In the genomic region with DNA sequence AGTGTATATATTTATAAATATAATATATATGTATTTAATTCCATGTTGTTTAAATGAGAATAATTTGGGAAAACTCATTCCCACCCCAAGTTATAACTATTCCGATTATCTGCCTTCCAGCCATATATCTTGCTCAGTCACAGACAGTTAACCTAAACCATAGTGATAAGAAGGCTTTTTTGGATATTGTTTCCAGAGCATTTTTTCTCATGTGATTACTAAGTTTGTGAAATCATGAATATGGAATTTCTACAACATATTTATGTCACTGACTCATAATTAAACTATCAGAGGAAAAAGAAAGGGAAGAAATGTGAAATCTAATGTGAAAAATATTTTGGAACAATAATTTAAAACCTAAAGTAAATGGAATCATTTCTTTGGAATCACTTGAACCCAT, we compare ENCODE assay signal across 28 cellular contexts.
DNase-seq lines count a peak whose midpoint lies in the region; ATAC-seq and TF ChIP-seq lines count a peak whose summit lies in the region.
"Had no signal": no experiment of that assay in that cellular context is flagged by ENCODE, and none has a peak within 500 bp of the region (broad histone marks: within the 10 kb centered on the region; RNA-seq: fewer than 3 reads in every experiment).

No MANE protein-coding gene starts in this region.

- no peak overlapping the region for H3K14ac ChIP-seq in mesenchymal stem cell (ENCODE audit: low read length in 2 of 2)

- ATAC-seq in GM18519 (IDR thresholded peaks at IDR 0.05; ENCODE audit: low FRiP score, unreplicated experiment) (no peak), HG02981 (IDR thresholded peaks at IDR 0.05; ENCODE audit: unreplicated experiment) (no peak)
- ATAC-seq: activated CD8-positive, alpha-beta memory T cell treated with anti-CD3 and anti-CD28 coated beads, Interleukin-2, amount 10 ng/mL, durations not matched to agents 7 days and 5 days; gastrocnemius medialis; left lung had no signal

- WGBS in mesenchymal stem cell, result no CpG with 5 or more reads among the region's 1 CpG

- H4K91ac ChIP-seq in mesenchymal stem cell (ENCODE audit: low read length), result no peak overlapping the region

- CTCF ChIA-PET in AG04450 (lab: Charles Lee), result no interaction called here

- no peak overlapping the region for H3K9ac ChIP-seq in mesenchymal stem cell (ENCODE audit: low read length)
- H3K9ac ChIP-seq: BLaER1, KMS-11 had no signal

- no peak for TF ChIP-seq CTCF in AG04450 (IDR thresholded peaks at IDR 0.05; ENCODE audit: low read depth, low read length)
- no peak for TF ChIP-seq CTCF in astrocyte of the spinal cord (IDR thresholded peaks at IDR 0.05; ENCODE audit: low read depth, low read length)

- H3K79me1 ChIP-seq in mesenchymal stem cell (replicated peaks; ENCODE audit: low read length, poor library complexity, severe bottlenecking), result no peaks in the 10 kb centered on the region

- H3K23ac ChIP-seq in mesenchymal stem cell (ENCODE audit: low read length in 2 of 2), result no peak overlapping the region

- H3K9me3 ChIP-seq in AG04450 (ENCODE audit: control insufficient read depth, insufficient read depth, low read length) (no peaks in the 10 kb centered on the region), mesenchymal stem cell (ENCODE audit: control insufficient read depth, low read length) (no peaks in the 10 kb centered on the region)
- H3K9me3 ChIP-seq: BLaER1, gastrocnemius medialis, left lung, stomach, thyroid gland, vagina had no signal

- H3K27ac ChIP-seq in AG04450 (ENCODE audit: low read depth, low read length) (no peak overlapping the region), mesenchymal stem cell (ENCODE audit: low read length, poor library complexity, severe bottlenecking) (no peak overlapping the region)
- H3K27ac ChIP-seq: BLaER1, gastrocnemius medialis, KMS-11, left lung, skin epidermis, stomach, thyroid gland, vagina had no signal

- no peak overlapping the region for H2AK5ac ChIP-seq in mesenchymal stem cell (ENCODE audit: low read length, severe bottlenecking)

- POLR2A ChIA-PET in AG04450 (lab: Yijun Ruan, JAX), result no interaction called here

- no peaks in the 10 kb centered on the region for H3K36me3 ChIP-seq in mesenchymal stem cell (ENCODE audit: control insufficient read depth in 1 of 2, insufficient read depth in 2 of 2, low read depth in 1 of 2, low read length in 2 of 2)
- H3K36me3 ChIP-seq: BLaER1, gastrocnemius medialis, left lung, stomach, thyroid gland, vagina had no signal

- H3K4me3 ChIP-seq in AG04450 (ENCODE audit: low read depth, low read length) (no peak overlapping the region), astrocyte of the spinal cord (ENCODE audit: low read depth, low read length) (no peak overlapping the region), mesenchymal stem cell (ENCODE audit: insufficient read depth in 1 of 2, low read depth in 1 of 2, low read length in 2 of 2) (no peak overlapping the region)
- H3K4me3 ChIP-seq: BLaER1, gastrocnemius medialis, left lung, skin epidermis, stomach, thyroid gland, vagina had no signal

- no peak overlapping the region for H2AFZ ChIP-seq in mesenchymal stem cell (ENCODE audit: low read depth, low read length)

- H2BK5ac ChIP-seq in mesenchymal stem cell (ENCODE audit: low read depth, low read length, poor library complexity, severe bottlenecking), result no peak overlapping the region

- no peak overlapping the region for H2BK12ac ChIP-seq in mesenchymal stem cell (ENCODE audit: low read length in 2 of 2)

- H2BK120ac ChIP-seq in mesenchymal stem cell (ENCODE audit: low read depth, low read length), result no peak overlapping the region

- H3K4me2 ChIP-seq in mesenchymal stem cell (ENCODE audit: low read length, poor library complexity, severe bottlenecking), result no peak overlapping the region
- H3K4me2 ChIP-seq: BLaER1, KMS-11 had no signal

- DNase-seq in AG04450 (ENCODE audit: low read depth, low spot score), result peak; percentile 3
- DNase-seq in LHCN-M2 (ENCODE audit: low read depth), result peak; percentile 67
- DNase-seq in astrocyte of the spinal cord (ENCODE audit: low read depth, low spot score), result peak; percentile 27
- DNase-seq in mesenchymal stem cell, result peak; percentile 1
- no peak for DNase-seq in activated effector memory CD4-positive, alpha-beta T cell treated with Interleukin-2 at 50 U/mL for 16 hours
- DNase-seq in retina, result no peak
- DNase-seq: activated CD4-positive, alpha-beta T cell treated with anti-CD3 and anti-CD28 coated beads, Interleukin-2, amount 50 U/mL, for 1 hour; activated CD8-positive, alpha-beta memory T cell treated with anti-CD3 and anti-CD28 coated beads, Interleukin-2, amount 10 ng/mL, durations not matched to agents 7 days and 5 days; activated naive CD4-positive, alpha-beta T cell treated with anti-CD3 and anti-CD28 coated beads, Interleukin-2, amount 10 ng/mL, durations not matched to agents 7 days and 5 days; cortex of kidney; DMS53; gastrocnemius medialis; H9; hippocampal formation; immature natural killer cell; left lung; mesendoderm; NCI-H1436 treated with DMSO at 0.1 percent for 48 hours; Right ventricle myocardium superior; stomach; T-helper 9 cell; thyroid gland had no signal

- no peaks in the 10 kb centered on the region for H3K27me3 ChIP-seq in AG04450 (ENCODE audit: control insufficient read depth, insufficient read depth, low read length)
- no peaks in the 10 kb centered on the region for H3K27me3 ChIP-seq in mesenchymal stem cell (ENCODE audit: control insufficient read depth in 1 of 2, insufficient read depth in 1 of 2, low read length in 2 of 2)
- H3K27me3 ChIP-seq: BLaER1, gastrocnemius medialis, left lung, stomach, thyroid gland, vagina had no signal

- H3K18ac ChIP-seq in mesenchymal stem cell (ENCODE audit: low read depth in 1 of 2, low read length in 2 of 2), result no peak overlapping the region

- H3K4ac ChIP-seq in mesenchymal stem cell (ENCODE audit: low read depth in 1 of 2, low read length in 2 of 2), result no peak overlapping the region

- no peak overlapping the region for H4K8ac ChIP-seq in mesenchymal stem cell (ENCODE audit: low read length)

- no peak overlapping the region for H2BK15ac ChIP-seq in mesenchymal stem cell (ENCODE audit: low read depth, poor library complexity, severe bottlenecking)

- in situ Hi-C loops in astrocyte of the spinal cord (cut with HindIII; ENCODE audit: low sequenced_read_pairs), result no loop called here

- no peaks in the 10 kb centered on the region for H3K4me1 ChIP-seq in mesenchymal stem cell (ENCODE audit: control insufficient read depth, insufficient read depth, low read depth, low read length)
- H3K4me1 ChIP-seq: BLaER1, gastrocnemius medialis, left lung, stomach, thyroid gland, vagina had no signal

Comparison
In these comparisons a context has a peak if more than half of its experiments do, and no peak if none do; other contexts are left out.
1. DNase-seq: peak in AG04450 (single experiment), LHCN-M2 (single experiment), astrocyte of the spinal cord (single experiment) and mesenchymal stem cell (single experiment); none in activated effector memory CD4-positive, alpha-beta T cell treated with Interleukin-2 at 50 U/mL for 16 hours (single experiment) and retina (single experiment).